ENCODE assay signal across 1 cellular context in genomic region chr7:107023522-107024149, GRCh38.
TF ChIP-seq lines count a peak whose summit lies in the region.

No MANE protein-coding gene starts in this region.

TF ChIP-seq in GM23338, 12 proteins besides CTCF, POLR2A, EP300 and RAD21 (continued from another document):
- TF ChIP-seq REST (IDR thresholded peaks at IDR 0.05; ENCODE audit: unreplicated experiment), result no peak
- no peak for TF ChIP-seq NANOG (IDR thresholded peaks at IDR 0.05; ENCODE audit: borderline replicate concordance)
- TF ChIP-seq, protein P1, sequence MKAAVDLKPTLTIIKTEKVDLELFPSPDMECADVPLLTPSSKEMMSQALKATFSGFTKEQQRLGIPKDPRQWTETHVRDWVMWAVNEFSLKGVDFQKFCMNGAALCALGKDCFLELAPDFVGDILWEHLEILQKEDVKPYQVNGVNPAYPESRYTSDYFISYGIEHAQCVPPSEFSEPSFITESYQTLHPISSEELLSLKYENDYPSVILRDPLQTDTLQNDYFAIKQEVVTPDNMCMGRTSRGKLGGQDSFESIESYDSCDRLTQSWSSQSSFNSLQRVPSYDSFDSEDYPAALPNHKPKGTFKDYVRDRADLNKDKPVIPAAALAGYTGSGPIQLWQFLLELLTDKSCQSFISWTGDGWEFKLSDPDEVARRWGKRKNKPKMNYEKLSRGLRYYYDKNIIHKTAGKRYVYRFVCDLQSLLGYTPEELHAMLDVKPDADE (IDR thresholded peaks at IDR 0.05), result no peak
- no peak for TF ChIP-seq EZH2 (IDR thresholded peaks at IDR 0.05; ENCODE audit: low read depth, unreplicated experiment)
- no peak for TF ChIP-seq ZNF331 (CRISPR knock-in tag; IDR thresholded peaks at IDR 0.05; ENCODE audit: low read depth)
- no peak for TF ChIP-seq CREB1 (CRISPR knock-in tag; IDR thresholded peaks at IDR 0.05; ENCODE audit: low read depth)
- no peak for TF ChIP-seq EZH2phosphoT487 (IDR thresholded peaks at IDR 0.05; ENCODE audit: unreplicated experiment)
- no peak for TF ChIP-seq STAT1 (IDR thresholded peaks at IDR 0.05; ENCODE audit: unreplicated experiment)
- TF ChIP-seq JUNB (IDR thresholded peaks at IDR 0.05; ENCODE audit: unreplicated experiment), result no peak
- TF ChIP-seq POLR2AphosphoS5 (IDR thresholded peaks at IDR 0.05; ENCODE audit: low read depth), result no peak
